In the genomic region with DNA sequence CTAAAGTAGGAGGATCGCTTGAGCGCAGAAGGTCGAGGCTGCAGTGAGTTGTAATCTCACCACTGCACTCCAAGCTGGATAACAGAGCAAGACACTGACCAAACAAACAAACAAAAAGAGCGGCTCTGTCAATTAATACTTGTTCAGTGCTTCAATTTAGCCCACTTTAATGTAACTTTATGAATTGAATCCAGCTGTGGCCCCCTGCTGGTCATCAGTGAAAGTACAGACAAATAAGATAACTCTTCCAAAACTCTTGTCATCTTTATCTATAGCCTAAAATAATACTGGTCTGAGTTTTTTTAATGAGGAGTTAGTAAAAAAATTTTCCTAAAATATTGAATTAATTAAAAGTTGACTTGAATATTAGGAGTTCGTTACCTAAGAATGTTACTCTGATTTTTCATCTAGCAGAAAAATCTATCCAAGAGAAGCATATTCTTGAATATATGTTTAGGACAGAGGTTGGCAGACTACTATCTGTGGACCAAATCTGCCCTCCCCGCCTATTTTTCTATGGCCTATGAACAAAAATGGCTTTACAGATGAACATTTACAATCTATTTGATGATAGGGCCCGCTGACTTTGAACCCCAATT, we compare ENCODE assay signal across 9 cellular contexts. TPM values are rescaled to one million over a fixed set of nuclear protein-coding genes. Genes with fewer than 3 reads are reported as not detected.
DNase-seq lines count a peak whose midpoint lies in the region; ATAC-seq and TF ChIP-seq lines count a peak whose summit lies in the region.
"Had no signal": no experiment of that assay in that cellular context is flagged by ENCODE, and none has a peak within 500 bp of the region (broad histone marks: within the 10 kb centered on the region; RNA-seq: fewer than 3 reads in every experiment).

No MANE protein-coding gene starts in this region.

- H3K4me1 ChIP-seq in neural progenitor cell, result no peaks in the 10 kb centered on the region
- H3K4me1 ChIP-seq in upper lobe of left lung, result no peaks in the 10 kb centered on the region

- no peaks in the 10 kb centered on the region for H3K79me2 ChIP-seq in neural progenitor cell (ENCODE audit: low read depth)

- H3K27ac Mint-ChIP-seq in neural progenitor cell, result no peak overlapping the region
- H3K27ac Mint-ChIP-seq: IgD-negative memory B cell had no signal

- peak; percentile 83 for TF ChIP-seq CTCF in C4-2B (conservative IDR thresholded peaks at IDR 0.05)
- peak; percentile 78 for TF ChIP-seq CTCF in epithelial cell of esophagus (IDR thresholded peaks at IDR 0.05; ENCODE audit: insufficient read depth, low read depth, low read length, missing control alignments)
- TF ChIP-seq CTCF in neural progenitor cell (IDR thresholded peaks at IDR 0.05), result peak; percentile 96
- peak; percentile 48 to 76 (median 66) for TF ChIP-seq CTCF in upper lobe of left lung (IDR thresholded peaks at IDR 0.05)

- H3F3A ChIP-seq in neural progenitor cell (ENCODE audit: low read depth), result no peaks in the 10 kb centered on the region

- no peaks in the 10 kb centered on the region for H3K36me3 ChIP-seq in neural progenitor cell
- no peaks in the 10 kb centered on the region for H3K36me3 ChIP-seq in upper lobe of left lung

- no peak for TF ChIP-seq EP300 in upper lobe of left lung (IDR thresholded peaks at IDR 0.05)

- DNase-seq in GM19240 (ENCODE audit: insufficient read length, low spot score) (peak; percentile 11), NCI-H446 (lab: John Stamatoyannopoulos, UW) (peak; percentile 14 to 52), epithelial cell of esophagus (ENCODE audit: low read depth) (peak; percentile 60), neural progenitor cell (ENCODE audit: low spot score) (peak; percentile 51), upper lobe of left lung (peak in 1 of 2 donors; percentile 25)
- peak; percentile 1 to 18 for DNase-seq in activated CD8-positive, alpha-beta memory T cell treated with anti-CD3 and anti-CD28 coated beads for 1 hour (ENCODE audit: extremely low read depth in 1 of 2, low read depth in 1 of 2)

- H3K4me2 ChIP-seq in neural progenitor cell, result no peak overlapping the region

- no peak for TF ChIP-seq POLR2A in upper lobe of left lung (IDR thresholded peaks at IDR 0.05)

- H2AFZ ChIP-seq in neural progenitor cell (replicated peaks), result no peak overlapping the region

- H3K27ac ChIP-seq in C4-2B (no peak overlapping the region), neural progenitor cell (no peak overlapping the region), upper lobe of left lung (no peak overlapping the region)

- peaks cover 9% of the 10 kb centered on the region for H3K36me3 Mint-ChIP-seq in neural progenitor cell

- ATAC-seq in upper lobe of left lung (ENCODE audit: low FRiP score in 2 of 2), result peak in 1 of 2 donors; percentile 59
- ATAC-seq in HG02970 (IDR thresholded peaks at IDR 0.05; ENCODE audit: low FRiP score, unreplicated experiment), result no peak

- H4K20me1 ChIP-seq in neural progenitor cell (ENCODE audit: low read depth), result no peaks in the 10 kb centered on the region

- H3K27me3 ChIP-seq in neural progenitor cell (no peaks in the 10 kb centered on the region), upper lobe of left lung (no peaks in the 10 kb centered on the region)

- H3K27me3 Mint-ChIP-seq in neural progenitor cell (ENCODE audit: insufficient read depth, low read depth), result no peaks in the 10 kb centered on the region
- H3K27me3 Mint-ChIP-seq: IgD-negative memory B cell had no signal

- no peaks in the 10 kb centered on the region for H3K9me3 ChIP-seq in neural progenitor cell (ENCODE audit: low read depth)
- H3K9me3 ChIP-seq in upper lobe of left lung, result no peaks in the 10 kb centered on the region

- H3K9me3 Mint-ChIP-seq in neural progenitor cell, result no peaks in the 10 kb centered on the region
- H3K9me3 Mint-ChIP-seq: IgD-negative memory B cell had no signal

- no peak overlapping the region for H3K4me3 Mint-ChIP-seq in neural progenitor cell
- H3K4me3 Mint-ChIP-seq: IgD-negative memory B cell had no signal

- H3K4me1 Mint-ChIP-seq in neural progenitor cell, result no peaks in the 10 kb centered on the region
- H3K4me1 Mint-ChIP-seq: IgD-negative memory B cell had no signal

- WGBS in upper lobe of left lung, 2 donors, result 57 to 64% methylated on average over 7 of the region's 7 CpGs

- H3K4me3 ChIP-seq in epithelial cell of esophagus (ENCODE audit: low read length) (no peak overlapping the region), neural progenitor cell (no peak overlapping the region), upper lobe of left lung (no peak overlapping the region)

- no peak overlapping the region for H3K9ac ChIP-seq in neural progenitor cell

RNA-seq across cellular contexts. Expression of a gene that starts 26.1 kb away (rescaled TPM):
- total RNA-seq in neural progenitor cell (ENCODE audit: low replicate concordance) (92.3 and 156 TPM in 2 replicates), upper lobe of left lung (10 to 100 TPM; 26.2 to 87.3 (median 64.1) TPM)

RNA-seq across cellular contexts. Expression of a gene that starts 26.2 kb away (rescaled TPM):
- 39.0 and 66.5 TPM in 2 replicates for total RNA-seq in neural progenitor cell (ENCODE audit: low replicate concordance)
- 10 to 100 TPM in 5 of 6 donors, 1 to 10 TPM in 1; 10.0 to 31.6 (median 18.6) TPM for total RNA-seq in upper lobe of left lung
